In genomic region chr10:104353325-104354048, GRCh38 we compare ENCODE assay signal across 8 cellular contexts. TPM values are rescaled to one million over a fixed set of nuclear protein-coding genes. Genes with fewer than 3 reads are reported as not detected.
DNase-seq lines count a peak whose midpoint lies in the region; ATAC-seq lines count a peak whose summit lies in the region.

Gene CFAP58 (plus strand): TSS chr10:104353833. CDS start chr10:104353898, 65 bp downstream.

- H3K27ac ChIP-seq in effector memory CD4-positive, alpha-beta T cell (ENCODE audit: insufficient read depth, low read length, poor library complexity, severe bottlenecking), result peak within 1 kb of the TSS; percentile 35

- no peaks in the 10 kb centered on the region for H3K27me3 ChIP-seq in effector memory CD4-positive, alpha-beta T cell (replicated peaks; ENCODE audit: control insufficient read depth, insufficient read depth, low read length, poor library complexity, severe bottlenecking)

- intact Hi-C loops in activated CD4-positive, alpha-beta memory T cell treated with anti-CD3 and anti-CD28 coated beads for 36 hours (cut with micrococcal nuclease), result loop anchor here (1.0 to 5.0 kb wide), 3 partner anchors 15 to 436 kb away; partner anchors contain the start of genes ITPRIP and STN1

- H3K36me3 Mint-ChIP-seq in activated CD4-positive, alpha-beta memory T cell treated with anti-CD3 and anti-CD28 coated beads for 36 hours, result no peaks in the 10 kb centered on the region
- no peaks in the 10 kb centered on the region for H3K36me3 Mint-ChIP-seq in memory B cell

- H3K4me3 ChIP-seq in effector memory CD4-positive, alpha-beta T cell (ENCODE audit: insufficient read depth, low read depth, low read length, poor library complexity, severe bottlenecking), result peak within 1 kb of the TSS; percentile 41

- ATAC-seq in GM19438 (IDR thresholded peaks at IDR 0.05; ENCODE audit: low read depth, unreplicated experiment), result peak; percentile 62
- ATAC-seq in HG03520 (IDR thresholded peaks at IDR 0.05; ENCODE audit: unreplicated experiment), result peak; percentile 53
- ATAC-seq in memory B cell (ENCODE audit: low read depth), result peak; percentile 67

- POLR2A ChIA-PET in activated CD4-positive, alpha-beta memory T cell treated with anti-CD3 and anti-CD28 coated beads for 36 hours (lab: Charles Lee), result interaction anchor here (0.9 to 1.4 kb wide), 3 partner anchors 16 to 85 kb away, joined by 3 to 6 read pairs (median 3); partner anchors contain the start of gene GSTO2

- H3K27me3 Mint-ChIP-seq in activated CD4-positive, alpha-beta memory T cell treated with anti-CD3 and anti-CD28 coated beads for 36 hours, result no peaks in the 10 kb centered on the region
- no peaks in the 10 kb centered on the region for H3K27me3 Mint-ChIP-seq in memory B cell

- peak in 12 of 14 donors; percentile 34 to 79 (median 64) for DNase-seq in C1 segment of cervical spinal cord (lab: John Stamatoyannopoulos, UW)
- DNase-seq in NCI-H526 (lab: John Stamatoyannopoulos, UW), result peak; percentile 72 to 91
- DNase-seq in activated CD4-positive, alpha-beta memory T cell treated with anti-CD3 and anti-CD28 coated beads for 36 hours, result peak; percentile 94
- DNase-seq in effector memory CD4-positive, alpha-beta T cell, result peak; percentile 88 to 91 (median 90)
- DNase-seq in memory B cell (ENCODE audit: low spot score in 2 of 2), result peak; percentile 93
- peak; percentile 79 for DNase-seq in stimulated activated CD8-positive, alpha-beta memory T cell treated with anti-CD3 and anti-CD28 coated beads, Interleukin-12 subunit alpha, Interleukin-12 subunit beta, amount 100 ng/mL, for 4 hours (ENCODE audit: low read depth)

- peak within 1 kb of the TSS; percentile 10 for H3K4me3 Mint-ChIP-seq in activated CD4-positive, alpha-beta memory T cell treated with anti-CD3 and anti-CD28 coated beads for 36 hours
- peak within 1 kb of the TSS; percentile 57 for H3K4me3 Mint-ChIP-seq in memory B cell

- peaks cover 10% of the 10 kb centered on the region for H3K4me1 ChIP-seq in effector memory CD4-positive, alpha-beta T cell (ENCODE audit: control insufficient read depth, insufficient read depth, low read length, poor library complexity, severe bottlenecking)

- no peaks in the 10 kb centered on the region for H3K4me1 Mint-ChIP-seq in activated CD4-positive, alpha-beta memory T cell treated with anti-CD3 and anti-CD28 coated beads for 36 hours (ENCODE audit: low read depth)
- peaks cover 9% of the 10 kb centered on the region for H3K4me1 Mint-ChIP-seq in memory B cell

- H3K9me3 ChIP-seq in effector memory CD4-positive, alpha-beta T cell (ENCODE audit: control insufficient read depth, low read length), result no peaks in the 10 kb centered on the region

- no peaks in the 10 kb centered on the region for H3K36me3 ChIP-seq in effector memory CD4-positive, alpha-beta T cell (ENCODE audit: control insufficient read depth, insufficient read depth, low read length)

- peak within 1 kb of the TSS; percentile 29 for H3K27ac Mint-ChIP-seq in activated CD4-positive, alpha-beta memory T cell treated with anti-CD3 and anti-CD28 coated beads for 36 hours
- peak within 1 kb of the TSS; percentile 38 for H3K27ac Mint-ChIP-seq in memory B cell

- H3K9me3 Mint-ChIP-seq in activated CD4-positive, alpha-beta memory T cell treated with anti-CD3 and anti-CD28 coated beads for 36 hours, result no peaks in the 10 kb centered on the region
- H3K9me3 Mint-ChIP-seq in memory B cell, result no peaks in the 10 kb centered on the region

- CTCF ChIA-PET in activated CD4-positive, alpha-beta memory T cell treated with anti-CD3 and anti-CD28 coated beads for 36 hours (lab: Charles Lee), result interaction anchor here (0.6 to 11.0 kb wide), 23 partner anchors 11 to 232 kb away, joined by 3 to 240 read pairs (median 5); partner anchors contain the start of genes ITPRIP and SFR1

RNA-seq across cellular contexts. Expression of gene CFAP58, which starts in this region (rescaled TPM):
- total RNA-seq in activated CD4-positive, alpha-beta memory T cell treated with anti-CD3 and anti-CD28 coated beads for 36 hours, result under 1 TPM; 0.31 to 0.88 TPM

Comparison
In these comparisons a context has a peak if more than half of its experiments do, and no peak if none do; other contexts are left out.
1. Peak in every context shown above with its lines: DNase-seq, ATAC-seq, H3K4me3 ChIP-seq and H3K27ac ChIP-seq.
2. Peak in DNase-seq in activated CD4-positive, alpha-beta memory T cell treated with anti-CD3 and anti-CD28 coated beads for 36 hours; RNA of the gene not detected or under 1 TPM.